Comparison of ENCODE assay signal across 28 cellular contexts in the genomic region with DNA sequence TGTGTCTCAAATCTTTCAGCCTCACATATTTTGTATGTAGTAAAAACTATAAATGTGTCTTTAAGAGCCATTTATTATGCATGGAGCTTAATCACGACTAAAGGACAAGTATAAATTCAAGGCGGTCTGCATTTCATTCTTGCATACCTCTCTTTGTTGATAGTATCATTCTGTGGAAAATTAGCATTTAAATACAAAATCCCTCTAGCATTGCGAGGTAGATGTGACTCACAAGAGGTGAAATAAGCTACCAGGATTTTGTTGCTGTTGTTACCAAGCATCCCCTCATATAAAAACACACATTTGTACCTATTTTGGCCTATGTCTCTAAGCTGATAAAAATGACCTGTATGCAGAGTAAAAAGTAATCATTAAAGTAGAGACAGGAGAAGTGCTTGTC.
"Had no signal": no experiment of that assay in that cellular context is flagged by ENCODE, and none has a peak within 500 bp of the region (broad histone marks: within the 10 kb centered on the region; RNA-seq: fewer than 3 reads in every experiment).

No MANE protein-coding gene starts in this region.

- H3K27ac ChIP-seq: breast epithelium, KMS-11, Peyer's patch, RWPE1 had no signal

- H3K9ac ChIP-seq: KMS-11 had no signal

- H3K9me3 Mint-ChIP-seq: activated naive CD4-positive, alpha-beta T cell treated with anti-CD3 and anti-CD28 coated beads, Interleukin-2, amount 50 U/mL, for 24 hours; activated T-helper 1 cell treated with anti-CD3 and anti-CD28 coated beads, Interleukin-12 subunit alpha, Interleukin-12 subunit beta, Interleukin-2, Interleukin-4 antibody, amounts not matched to agents 30 ng/mL and 10 ng/mL and 1 ng/mL, durations not matched to agents 14 hours and 24 hours and 36 hours had no signal

- H3K4me1 Mint-ChIP-seq: activated CD4-positive, alpha-beta T cell treated with anti-CD3 and anti-CD28 coated beads, Interleukin-2, amount 10 ng/mL, durations not matched to agents 24 days and 14 days; activated CD8-positive, alpha-beta memory T cell treated with anti-CD3 and anti-CD28 coated beads, Interleukin-2, amount 10 ng/mL, durations not matched to agents 7 days and 5 days; activated naive CD4-positive, alpha-beta T cell treated with anti-CD3 and anti-CD28 coated beads, Interleukin-2, amount 50 U/mL, for 24 hours had no signal

- H3K4me1 ChIP-seq: breast epithelium, Peyer's patch had no signal

- H3K4me2 ChIP-seq: KMS-11 had no signal

- H3K4me3 Mint-ChIP-seq: activated CD4-positive, alpha-beta T cell treated with anti-CD3 and anti-CD28 coated beads, Interleukin-2, amount 10 ng/mL, durations not matched to agents 24 days and 14 days; activated CD8-positive, alpha-beta memory T cell treated with anti-CD3 and anti-CD28 coated beads, Interleukin-2, amount 10 ng/mL, durations not matched to agents 7 days and 5 days; activated naive CD4-positive, alpha-beta T cell treated with anti-CD3 and anti-CD28 coated beads, Interleukin-2, amount 50 U/mL, for 24 hours; activated T-cell treated with anti-CD3 and anti-CD28 coated beads, Interleukin-2, amount 50 U/mL, for 24 hours; activated T-helper 1 cell treated with anti-CD3 and anti-CD28 coated beads, Interleukin-12 subunit alpha, Interleukin-12 subunit beta, Interleukin-2, Interleukin-4 antibody, amounts not matched to agents 30 ng/mL and 10 ng/mL and 1 ng/mL, durations not matched to agents 14 hours and 24 hours and 36 hours; T-helper 1 cell treated with Interleukin-12 subunit alpha and Interleukin-12 subunit beta and Interleukin-4 antibody, amounts not matched to agents 30 μg/mL and 1 μg/mL, for 36 hours had no signal

- H3K4me3 ChIP-seq: breast epithelium, MG63, Peyer's patch had no signal

- H3K36me3 Mint-ChIP-seq: activated CD8-positive, alpha-beta memory T cell treated with anti-CD3 and anti-CD28 coated beads, Interleukin-2, amount 10 ng/mL, durations not matched to agents 7 days and 5 days; activated naive CD4-positive, alpha-beta T cell treated with anti-CD3 and anti-CD28 coated beads, Interleukin-2, amount 50 U/mL, for 24 hours had no signal

- H3K27me3 ChIP-seq: breast epithelium, MG63, Peyer's patch had no signal

- H3K27me3 Mint-ChIP-seq: activated CD4-positive, alpha-beta T cell treated with anti-CD3 and anti-CD28 coated beads, Interleukin-2, amount 10 ng/mL, durations not matched to agents 24 days and 14 days; activated CD8-positive, alpha-beta memory T cell treated with anti-CD3 and anti-CD28 coated beads, Interleukin-2, amount 10 ng/mL, durations not matched to agents 7 days and 5 days; activated naive CD4-positive, alpha-beta T cell treated with anti-CD3 and anti-CD28 coated beads, Interleukin-2, amount 50 U/mL, for 24 hours; activated T-cell treated with anti-CD3 and anti-CD28 coated beads, Interleukin-2, amount 50 U/mL, for 24 hours had no signal

- H3K27ac Mint-ChIP-seq: activated CD4-positive, alpha-beta T cell treated with anti-CD3 and anti-CD28 coated beads, Interleukin-2, amount 10 ng/mL, durations not matched to agents 24 days and 14 days; activated CD8-positive, alpha-beta memory T cell treated with anti-CD3 and anti-CD28 coated beads, Interleukin-2, amount 10 ng/mL, durations not matched to agents 7 days and 5 days; activated naive CD4-positive, alpha-beta T cell treated with anti-CD3 and anti-CD28 coated beads, Interleukin-2, amount 50 U/mL, for 24 hours; activated T-cell treated with anti-CD3 and anti-CD28 coated beads, Interleukin-2, amount 50 U/mL, for 24 hours; activated T-helper 1 cell treated with anti-CD3 and anti-CD28 coated beads, Interleukin-12 subunit alpha, Interleukin-12 subunit beta, Interleukin-2, Interleukin-4 antibody, amounts not matched to agents 30 ng/mL and 10 ng/mL and 1 ng/mL, durations not matched to agents 14 hours and 24 hours and 36 hours; T-helper 1 cell treated with Interleukin-12 subunit alpha and Interleukin-12 subunit beta and Interleukin-4 antibody, amounts not matched to agents 30 μg/mL and 1 μg/mL, for 36 hours had no signal

- H3K36me3 ChIP-seq: breast epithelium, MG63, Peyer's patch had no signal

- DNase-seq: activated CD4-positive, alpha-beta T cell treated with anti-CD3 and anti-CD28 coated beads, Interleukin-2, amount 10 ng/mL, durations not matched to agents 24 days and 14 days; activated CD4-positive, alpha-beta T cell treated with anti-CD3 and anti-CD28 coated beads, Interleukin-2, amount 50 U/mL, for 48 hours; activated CD4-positive, CD25-positive, alpha-beta regulatory T cell treated with anti-CD3 and anti-CD28 coated beads, Interleukin-2, amount 50 U/mL, for 72 hours; activated CD8-positive, alpha-beta memory T cell treated with anti-CD3 and anti-CD28 coated beads, Interleukin-2, amount 10 ng/mL, durations not matched to agents 7 days and 5 days; activated effector memory CD4-positive, alpha-beta T cell treated with Interleukin-2 at 50 U/mL for 16 hours; activated naive CD4-positive, alpha-beta T cell; activated T-cell treated with anti-CD3 and anti-CD28 coated beads, Interleukin-2, amount 50 U/mL, for 24 hours; amygdala; caudate nucleus; MG63; MV-4-11; NCI-H1092 treated with DMSO at 0.1 percent for 48 hours; NCI-H1417 treated with DMSO at 0.1 percent for 48 hours; NCI-H1694; NCI-H2029; NCI-H2107; NCI-H345; NCI-H510A; NCI-H526 treated with DMSO at 0.1 percent for 48 hours; NCI-H82; Peyer's patch; Right ventricle myocardium superior had no signal

- H3K9me3 ChIP-seq: breast epithelium, MG63, Peyer's patch had no signal
